ENCODE assay signal across 8 cellular contexts in the genomic region with DNA sequence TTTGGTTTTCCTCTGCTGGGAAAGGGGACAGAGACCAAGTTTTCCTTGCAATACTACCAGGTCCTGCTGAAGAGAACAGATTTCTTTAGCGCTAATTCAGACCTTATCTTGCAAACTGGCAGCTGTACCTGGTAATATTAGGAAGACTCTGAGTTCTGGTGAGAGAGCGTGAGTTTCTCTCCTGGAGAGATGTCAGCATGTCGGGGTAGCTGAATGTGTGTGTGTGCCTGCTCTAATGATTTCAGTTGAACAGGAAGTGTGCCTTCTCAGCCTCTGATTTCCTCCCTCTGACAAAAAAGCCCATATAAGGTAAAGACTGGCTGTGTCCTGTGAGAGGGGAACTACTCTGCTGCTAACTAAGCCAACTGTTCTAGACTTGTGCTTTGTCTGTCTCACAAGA. TPM values are rescaled to one million over a fixed set of nuclear protein-coding genes. Genes with fewer than 3 reads are reported as not detected.
DNase-seq lines count a peak whose midpoint lies in the region; ATAC-seq and TF ChIP-seq lines count a peak whose summit lies in the region.

No MANE protein-coding gene starts in this region.

- peak overlapping the region; percentile 89 for H3K4me2 ChIP-seq in DND-41 (ENCODE audit: insufficient read depth, low read length)

- no peak overlapping the region for H2AFZ ChIP-seq in DND-41 (ENCODE audit: low read depth, low read length)

- peaks cover 74% of the 10 kb centered on the region for H3K36me3 ChIP-seq in DND-41 (ENCODE audit: insufficient read depth, low read length)

- H3K4me3 ChIP-seq in DND-41 (ENCODE audit: low read depth in 1 of 2, low read length in 2 of 2) (peak overlapping the region in 1 of 2 experiments; percentile 45; a peak in 2 of 4 replicates), cardiac fibroblast (replicated peaks in 1 of 2; ENCODE audit: low read depth in 2 of 2, low read length in 2 of 2) (no peak overlapping the region)

- in situ Hi-C loops in SK-MEL-5 (cut with HindIII; ENCODE audit: low pct_unique_long_range_greater_than_20kb, low sequenced_read_pairs), result no loop called here

- DNase-seq in DND-41, result peak; percentile 84
- peak; percentile 38 for DNase-seq in SK-MEL-5 (ENCODE audit: low read depth, low spot score)
- peak; percentile 94 to 95 for DNase-seq in cardiac fibroblast (ENCODE audit: low read depth in 2 of 2)
- DNase-seq in left colon, result no peak
- DNase-seq in stimulated activated naive CD8-positive, alpha-beta T cell treated with anti-CD3 and anti-CD28 coated beads, Interleukin-15, Interleukin-2, amounts not matched to agents 100 U/mL and 50 U/mL, for 24 hours, result peak; percentile 54
- no peak for DNase-seq in 8988T

- peak overlapping the region; percentile 65 for H3K9ac ChIP-seq in DND-41 (ENCODE audit: low read depth, low read length)

- ATAC-seq in DND-41 (ENCODE audit: insufficient read depth, low read depth) (peak; percentile 94), GM19372 (IDR thresholded peaks at IDR 0.05; ENCODE audit: low read depth, unreplicated experiment) (peak; percentile 91), HG03432 (IDR thresholded peaks at IDR 0.05; ENCODE audit: unreplicated experiment) (peak; percentile 90), left colon (peak; percentile 65)
- ATAC-seq in stimulated activated naive CD8-positive, alpha-beta T cell treated with anti-CD3 and anti-CD28 coated beads, Interleukin-15, Interleukin-2, amounts not matched to agents 100 U/mL and 50 U/mL, for 24 hours, result peak; percentile 88

- no peaks in the 10 kb centered on the region for H3K9me3 ChIP-seq in DND-41 (ENCODE audit: insufficient read depth, low read length, severe bottlenecking)

- H3K27me3 ChIP-seq in DND-41 (ENCODE audit: insufficient read depth, low read length, poor library complexity), result no peaks in the 10 kb centered on the region

- H4K20me1 ChIP-seq in DND-41 (ENCODE audit: insufficient read depth, low read length), result peaks cover 4% of the 10 kb centered on the region; the same call in 1 of the 2 replicates

- no peak for TF ChIP-seq CTCF in DND-41 (IDR thresholded peaks at IDR 0.05; ENCODE audit: borderline replicate concordance, extremely low read depth, low read length, poor library complexity, severe bottlenecking)
- no peak for TF ChIP-seq CTCF in cardiac fibroblast (IDR thresholded peaks at IDR 0.05; ENCODE audit: low read depth, low read length)

- intact Hi-C loops in left colon (cut with DNase I, micrococcal nuclease), result no loop called here

- peak overlapping the region; percentile 95 for H3K27ac ChIP-seq in DND-41 (ENCODE audit: low read length)

- H3K79me2 ChIP-seq in DND-41 (ENCODE audit: insufficient read depth, low read length), result peaks cover 83% of the 10 kb centered on the region

- peaks cover 71% of the 10 kb centered on the region for H3K4me1 ChIP-seq in DND-41 (ENCODE audit: insufficient read depth, low read length)

RNA-seq across cellular contexts. Expression of a gene that starts 10.3 kb away (rescaled TPM):
- 0.61 and 0.74 TPM in 2 replicates for total RNA-seq in SK-MEL-5 (2014; rRNA removed; shearing (Covaris generic))
- polyA plus RNA-seq in SK-MEL-5 (2015; cell fraction: cytosol; rRNA removed), result 1.1 and 1.6 TPM in 2 replicates
- polyA plus RNA-seq in SK-MEL-5 (2015; cell fraction: nucleus; rRNA removed), result 1.3 and 5.2 TPM in 2 replicates
- total RNA-seq in left colon, result 1 to 10 TPM; 1.0 to 3.3 TPM

RNA-seq across cellular contexts. Expression of a gene that starts 12.7 kb away (rescaled TPM):
- 0.63 and 2.6 TPM in 2 replicates for total RNA-seq in SK-MEL-5 (2014; rRNA removed; shearing (Covaris generic))
- 1.1 and 1.4 TPM in 2 replicates for polyA plus RNA-seq in SK-MEL-5 (2015; cell fraction: cytosol; rRNA removed)
- polyA plus RNA-seq in SK-MEL-5 (2015; cell fraction: nucleus; rRNA removed), result 6.0 TPM in 1 of 2 replicates, not detected in the other
- 10 to 100 TPM; 23.5 to 38.5 TPM for total RNA-seq in left colon

RNA-seq across cellular contexts. Expression of a gene that starts 24.2 kb away (rescaled TPM):
- total RNA-seq in SK-MEL-5 (2014; rRNA removed; shearing (Covaris generic)), result not detected in 2 replicates
- not detected in 2 replicates for polyA plus RNA-seq in SK-MEL-5 (2015; cell fraction: cytosol; rRNA removed)
- not detected in 2 replicates for polyA plus RNA-seq in SK-MEL-5 (2015; cell fraction: nucleus; rRNA removed)
- total RNA-seq in left colon, result not detected

Comparison
In these comparisons a context has a peak if more than half of its experiments do, and no peak if none do; other contexts are left out.
1. DNase-seq: peak in DND-41 (single experiment), SK-MEL-5 (single experiment), cardiac fibroblast (2 of 2) and stimulated activated naive CD8-positive, alpha-beta T cell treated with anti-CD3 and anti-CD28 coated beads, Interleukin-15, Interleukin-2, amounts not matched to agents 100 U/mL and 50 U/mL, for 24 hours (single experiment); none in left colon (0 of 2) and 8988T (single experiment).
2. Peak in every context shown above with its lines, with median percentiles within 50 percentile points of each other: ATAC-seq.